10 cellular contexts compared by ENCODE assay signal in the genomic region with DNA sequence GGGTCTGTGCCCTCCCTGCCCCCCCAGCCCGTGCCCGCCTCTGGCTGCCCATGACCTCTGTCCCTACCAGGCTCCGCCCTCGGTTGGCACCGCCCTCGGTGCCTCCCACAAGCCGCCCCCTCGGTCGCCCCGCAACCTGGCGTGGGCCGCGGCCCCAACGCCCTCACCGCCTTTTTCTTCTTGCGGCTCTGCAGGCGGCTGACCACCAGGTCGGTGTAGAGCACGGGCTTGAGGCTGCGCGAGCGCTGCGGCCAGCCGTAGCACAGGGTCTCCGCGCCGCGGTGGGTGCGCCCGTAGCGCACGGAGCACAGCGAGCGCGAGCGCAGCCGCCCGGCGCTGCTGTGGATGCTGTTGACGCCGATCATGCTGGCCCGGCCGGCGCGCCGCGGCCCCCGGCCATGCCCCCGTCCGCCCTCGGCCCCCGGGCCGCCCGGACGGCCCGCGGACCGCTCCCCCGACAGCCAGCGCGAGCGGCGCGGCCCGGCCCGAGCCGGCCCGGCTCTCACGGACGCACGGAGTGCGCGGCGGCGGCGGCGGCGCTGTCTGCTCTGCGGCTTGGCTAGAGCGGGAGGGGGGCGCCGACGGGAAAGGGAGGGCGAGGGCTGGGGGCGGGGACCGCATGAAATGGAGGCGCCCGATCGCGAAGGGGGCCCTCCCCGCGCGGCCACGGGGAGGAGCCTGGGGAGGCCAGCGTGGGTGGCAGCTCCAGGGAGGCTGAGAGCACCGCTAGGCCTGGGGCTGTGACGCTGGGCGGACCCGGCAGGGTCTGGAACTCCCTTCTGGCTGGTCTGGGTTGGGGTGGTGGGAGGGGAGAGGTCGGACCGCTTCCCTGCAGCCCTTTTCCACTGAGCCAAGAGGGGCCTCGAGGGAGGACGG. TPM values are rescaled to one million over a fixed set of nuclear protein-coding genes. Genes with fewer than 3 reads are reported as not detected.
DNase-seq lines count a peak whose midpoint lies in the region; ATAC-seq, FAIRE-seq and TF ChIP-seq lines count a peak whose summit lies in the region.
"Had no signal": no experiment of that assay in that cellular context is flagged by ENCODE, and none has a peak within 500 bp of the region (broad histone marks: within the 10 kb centered on the region; RNA-seq: fewer than 3 reads in every experiment).

No MANE protein-coding gene starts in this region.

- peak; percentile 13 to 26 for TF ChIP-seq POLR2A in gastroesophageal sphincter (IDR thresholded peaks at IDR 0.05)

- H3K36me3 ChIP-seq in BE2C (peaks cover 5% of the 10 kb centered on the region), gastroesophageal sphincter (no peaks in the 10 kb centered on the region), pancreas (no peaks in the 10 kb centered on the region), WERI-Rb-1 (peaks cover 75% of the 10 kb centered on the region)

- TF ChIP-seq EP300 in gastroesophageal sphincter (IDR thresholded peaks at IDR 0.05), result no peak

- DNase-seq in BE2C (peak; percentile 77), NCI-H2227 (lab: John Stamatoyannopoulos, UW; ENCODE audit: unreplicated experiment) (peak; percentile 75), pancreas (peak in 3 of 6 donors; percentile 48 to 73 (median 69)), type B pancreatic cell (ENCODE audit: extremely low spot score, unreplicated experiment) (peak; percentile 70), WERI-Rb-1 (no peak), NK-92 (lab: John Stamatoyannopoulos, UW; ENCODE audit: unreplicated experiment) (no peak)
- DNase-seq in activated effector memory CD4-positive, alpha-beta T cell treated with Interleukin-2 at 50 U/mL for 16 hours, result peak; percentile 47

- H3K9me3 ChIP-seq in BE2C (no peaks in the 10 kb centered on the region), gastroesophageal sphincter (no peaks in the 10 kb centered on the region), pancreas (no peaks in the 10 kb centered on the region), WERI-Rb-1 (ENCODE audit: severe bottlenecking) (no peaks in the 10 kb centered on the region)

- H3K36me3 Mint-ChIP-seq in type B pancreatic cell, result peaks cover 4% of the 10 kb centered on the region

- H3K4me1 ChIP-seq in BE2C (peaks cover 18% of the 10 kb centered on the region), gastroesophageal sphincter (peaks cover 3 to 64% (median 16%) of the 10 kb centered on the region in 3 donors), pancreas (no peaks in the 10 kb centered on the region)

- FAIRE-seq in pancreas (lab: Jason Lieb, UNC), result no peak
- FAIRE-seq: GM18507 had no signal

- intact Hi-C loops in pancreas (cut with DNase I), result loop anchor here in 1 of 3 donors (10.0 kb wide), 1 partner anchor 176 kb away; no protein-coding TSS in a partner anchor

- TF ChIP-seq CTCF in BE2C (IDR thresholded peaks at IDR 0.05; ENCODE audit: low read depth, low read length) (no peak), gastroesophageal sphincter (IDR thresholded peaks at IDR 0.05) (no peak), pancreas (IDR thresholded peaks at IDR 0.05) (no peak), type B pancreatic cell (conservative IDR thresholded peaks at IDR 0.05) (no peak), WERI-Rb-1 (IDR thresholded peaks at IDR 0.05; ENCODE audit: low read depth, low read length) (no peak)

- no peaks in the 10 kb centered on the region for H3K9me3 Mint-ChIP-seq in type B pancreatic cell

- no peaks in the 10 kb centered on the region for H3K27me3 ChIP-seq in BE2C
- peaks cover 73% of the 10 kb centered on the region for H3K27me3 ChIP-seq in gastroesophageal sphincter
- H3K27me3 ChIP-seq in pancreas, result peaks cover 0 to 20% (median 2%) of the 10 kb centered on the region in 4 donors
- H3K27me3 ChIP-seq in WERI-Rb-1 (ENCODE audit: insufficient read depth, low read depth, severe bottlenecking), result no peaks in the 10 kb centered on the region

- 0% methylated on average over 2 to 3 of the region's 103 CpGs for WGBS in gastroesophageal sphincter (ENCODE audit: low coverage in 1 of 2), 2 donors
- WGBS in pancreas, 2 donors, result 1 to 2% methylated on average over 54 to 103 of the region's 103 CpGs

- H3K27ac Mint-ChIP-seq in type B pancreatic cell, result peak overlapping the region; percentile 20

- ATAC-seq in gastroesophageal sphincter, result peak; percentile 43
- ATAC-seq in pancreas, result peak in 3 of 4 donors; percentile 55 to 70 (median 56)

- peaks cover 18% of the 10 kb centered on the region for H3K4me1 Mint-ChIP-seq in type B pancreatic cell (ENCODE audit: unreplicated experiment)

- peak overlapping the region; percentile 82 for H3K4me3 Mint-ChIP-seq in type B pancreatic cell

- H3K4me3 ChIP-seq in BE2C (ENCODE audit: low read depth, low read length), result peak overlapping the region; percentile 62
- peak overlapping the region; percentile 22 to 56 for H3K4me3 ChIP-seq in gastroesophageal sphincter
- H3K4me3 ChIP-seq in pancreas, result peak overlapping the region in 2 of 4 donors; percentile 20 to 41
- H3K4me3 ChIP-seq in WERI-Rb-1 (ENCODE audit: low read depth, low read length), result no peak overlapping the region

- peak overlapping the region; percentile 76 to 96 (median 88) for H3K27ac ChIP-seq in gastroesophageal sphincter
- no peak overlapping the region for H3K27ac ChIP-seq in pancreas
- no peak overlapping the region for H3K27ac ChIP-seq in WERI-Rb-1

- peaks cover 69% of the 10 kb centered on the region for H3K27me3 Mint-ChIP-seq in type B pancreatic cell

RNA-seq across cellular contexts. Expression of gene PSD, which starts 9.6 kb away (rescaled TPM):
- polyA plus RNA-seq in BE2C (2012; ENCODE audit: insufficient read depth, insufficient read length, low read depth), result 177 TPM
- total RNA-seq in gastroesophageal sphincter, result 100 to 1,000 TPM in 1 of 4 donors, 10 to 100 TPM in 3; 28.6 to 195 (median 41.4) TPM
- 1 to 10 TPM; 2.1 to 5.8 (median 4.0) TPM for total RNA-seq in pancreas
- 10 to 100 TPM; 13.5 to 30.9 TPM for polyA plus RNA-seq in pancreas
- total RNA-seq in type B pancreatic cell (ENCODE audit: low replicate concordance), result 7.8 and 9.3 TPM in 2 replicates

RNA-seq across cellular contexts. Expression of gene FBXL15, which starts 11.7 kb away (rescaled TPM):
- polyA plus RNA-seq in BE2C (2012; ENCODE audit: insufficient read depth, insufficient read length, low read depth), result 164 TPM
- total RNA-seq in gastroesophageal sphincter, result 10 to 100 TPM; 18.6 to 41.9 (median 26.1) TPM
- 10 to 100 TPM in 5 of 6 donors, 1 to 10 TPM in 1; 10.0 to 13.6 (median 10.7) TPM for total RNA-seq in pancreas
- polyA plus RNA-seq in pancreas, result 10 to 100 TPM; 15.7 to 24.2 TPM
- total RNA-seq in type B pancreatic cell (ENCODE audit: low replicate concordance), result 14.8 and 19.0 TPM in 2 replicates

RNA-seq across cellular contexts. Expression of gene NFKB2, which starts 13.5 kb away (rescaled TPM):
- polyA plus RNA-seq in BE2C (2012; ENCODE audit: insufficient read depth, insufficient read length, low read depth), result 13.1 TPM
- total RNA-seq in gastroesophageal sphincter, result 10 to 100 TPM; 20.5 to 31.6 (median 24.8) TPM
- 10 to 100 TPM; 17.0 to 44.3 (median 22.0) TPM for total RNA-seq in pancreas
- 10 to 100 TPM; 44.7 to 58.0 TPM for polyA plus RNA-seq in pancreas
- 29.7 and 47.1 TPM in 2 replicates for total RNA-seq in type B pancreatic cell (ENCODE audit: low replicate concordance)

RNA-seq across cellular contexts. Expression of gene CUEDC2, which starts 23.4 kb away (rescaled TPM):
- 128 TPM for polyA plus RNA-seq in BE2C (2012; ENCODE audit: insufficient read depth, insufficient read length, low read depth)
- total RNA-seq in gastroesophageal sphincter, result 10 to 100 TPM; 61.4 to 84.3 (median 67.5) TPM
- 10 to 100 TPM; 18.9 to 25.3 (median 20.6) TPM for total RNA-seq in pancreas
- polyA plus RNA-seq in pancreas, result 10 to 100 TPM; 27.1 to 51.5 TPM
- 44.5 and 86.1 TPM in 2 replicates for total RNA-seq in type B pancreatic cell (ENCODE audit: low replicate concordance)

RNA-seq across cellular contexts. Expression of gene C10orf95, which starts 42.4 kb away (rescaled TPM):
- 1.0 TPM for polyA plus RNA-seq in BE2C (2012; ENCODE audit: insufficient read depth, insufficient read length, low read depth)
- total RNA-seq in gastroesophageal sphincter (not detected), pancreas (1 to 10 TPM in 2 of 6 donors, under 1 TPM in 4; 0.37 to 1.1 (median 0.44) TPM), type B pancreatic cell (ENCODE audit: low replicate concordance) (0.75 and 2.3 TPM in 2 replicates)
- polyA plus RNA-seq in pancreas, result 1 to 10 TPM in 1 of 2 donors, under 1 TPM in 1; 0.46 to 1.2 TPM
- total RNA-seq: lung microvascular endothelial cell had no signal

Comparison
In these comparisons a context has a peak if more than half of its experiments do, and no peak if none do; other contexts are left out.
1. DNase-seq: peak in BE2C (single experiment), NCI-H2227 (single experiment), activated effector memory CD4-positive, alpha-beta T cell treated with Interleukin-2 at 50 U/mL for 16 hours (single experiment) and type B pancreatic cell (single experiment); none in WERI-Rb-1 (single experiment) and NK-92 (single experiment).
2. H3K27ac ChIP-seq: peak in gastroesophageal sphincter (4 of 4); none in pancreas (0 of 4) and WERI-Rb-1 (single experiment).